In the genomic region with DNA sequence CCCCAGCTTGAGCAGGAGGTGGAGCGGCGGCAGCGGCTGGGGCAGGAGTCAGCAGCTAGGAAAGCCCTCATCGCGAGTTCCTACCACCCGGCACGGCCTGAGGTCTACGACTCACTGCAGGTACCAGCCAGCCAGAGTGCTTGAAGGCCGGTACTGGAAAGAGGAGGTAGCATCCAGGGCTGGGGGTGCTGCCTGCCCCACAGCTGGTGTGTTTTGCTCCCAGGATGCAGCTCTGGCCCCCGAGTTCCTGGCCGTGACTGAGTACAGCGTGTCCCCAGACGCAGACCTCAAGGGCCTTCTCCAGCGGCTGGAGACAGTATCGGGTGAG, we compare ENCODE assay signal across 11 cellular contexts. TPM values are rescaled to one million over a fixed set of nuclear protein-coding genes. Genes with fewer than 3 reads are reported as not detected.
DNase-seq lines count a peak whose midpoint lies in the region; ATAC-seq, FAIRE-seq and TF ChIP-seq lines count a peak whose summit lies in the region.
"Had no signal": no experiment of that assay in that cellular context is flagged by ENCODE, and none has a peak within 500 bp of the region (broad histone marks: within the 10 kb centered on the region; RNA-seq: fewer than 3 reads in every experiment).

No MANE protein-coding gene starts in this region.

- in situ Hi-C loops in G401 (cut with HindIII; ENCODE audit: low sequenced_read_pairs), result no loop called here

- H3K9me3 Mint-ChIP-seq in activated naive CD8-positive, alpha-beta T cell treated with anti-CD3 and anti-CD28 coated beads, Interleukin-2, amount 50 U/mL, for 24 hours, result no peaks in the 10 kb centered on the region
- peaks cover 0 to under 1% (median 0%) of the 10 kb centered on the region in 11 donors for H3K9me3 Mint-ChIP-seq in naive thymus-derived CD4-positive, alpha-beta T cell
- H3K9me3 Mint-ChIP-seq: T-helper 1 cell treated with Interleukin-12 subunit alpha and Interleukin-12 subunit beta and Interleukin-4 antibody, amounts not matched to agents 30 μg/mL and 1 μg/mL, for 36 hours had no signal

- intact Hi-C loops in naive thymus-derived CD4-positive, alpha-beta T cell (cut with micrococcal nuclease), result loop anchor here (5.0 to 10.0 kb wide), 5 partner anchors 606 to 1392 kb away; partner anchors contain the start of genes CCDC92 (in 1 of the 2), DIABLO (in 1 of the 2), KDM2B (in 1 of the 2) and TCTN2 (in 1 of the 2)

- peak overlapping the region; percentile 99 for H3K27ac Mint-ChIP-seq in activated naive CD8-positive, alpha-beta T cell treated with anti-CD3 and anti-CD28 coated beads, Interleukin-2, amount 50 U/mL, for 24 hours
- H3K27ac Mint-ChIP-seq in naive thymus-derived CD4-positive, alpha-beta T cell, result peak overlapping the region in 3 of 9 donors; percentile 51 to 100 (median 84)

- CTCF ChIA-PET in AG04450 (lab: Charles Lee), result interaction anchor here (3.0 kb wide), 1 partner anchor 262 kb away, joined by 27 read pairs; no protein-coding TSS in a partner anchor
- CTCF ChIA-PET in naive thymus-derived CD4-positive, alpha-beta T cell (lab: Charles Lee), result no interaction called here

- ATAC-seq in activated naive CD8-positive, alpha-beta T cell treated with anti-CD3 and anti-CD28 coated beads, Interleukin-2, amount 50 U/mL, for 24 hours, result no peak
- ATAC-seq in naive thymus-derived CD4-positive, alpha-beta T cell, result no peak

- DNase-seq in AG04450 (ENCODE audit: low read depth, low spot score) (no peak), HL-60 (ENCODE audit: low read depth in 1 of 2, low spot score in 1 of 2) (no peak), G401 (ENCODE audit: low spot score) (no peak), NCI-H187 treated with DMSO at 0.1 percent for 48 hours (lab: John Stamatoyannopoulos, UW) (no peak), urothelium cell line (ENCODE audit: low spot score) (no peak), kidney glomerular epithelial cell (lab: John Stamatoyannopoulos, UW) (no peak)
- no peak for DNase-seq in activated naive CD8-positive, alpha-beta T cell treated with anti-CD3 and anti-CD28 coated beads, Interleukin-2, amount 50 U/mL, for 24 hours
- no peak for DNase-seq in naive thymus-derived CD4-positive, alpha-beta T cell
- DNase-seq: esophagus squamous epithelium, trophoblast cell had no signal

- no peak for FAIRE-seq in urothelium cell line (lab: Jason Lieb, UNC)

- H3K27me3 ChIP-seq in AG04450 (ENCODE audit: control insufficient read depth, insufficient read depth, low read length) (no peaks in the 10 kb centered on the region), HL-60 (ENCODE audit: insufficient read depth, poor library complexity, severe bottlenecking) (no peaks in the 10 kb centered on the region)
- H3K27me3 ChIP-seq in naive thymus-derived CD4-positive, alpha-beta T cell (ENCODE audit: control insufficient read depth in 2 of 2, insufficient read depth in 2 of 2, low read length in 2 of 2), result no peaks in the 10 kb centered on the region
- H3K27me3 ChIP-seq: esophagus squamous epithelium had no signal

- peaks cover 0 to 24% (median 0%) of the 10 kb centered on the region in 3 experiments for H3K36me3 ChIP-seq in naive thymus-derived CD4-positive, alpha-beta T cell (ENCODE audit: control insufficient read depth in 2 of 3, insufficient read depth in 3 of 3, low read length in 3 of 3)

- H3K4me1 ChIP-seq in naive thymus-derived CD4-positive, alpha-beta T cell (ENCODE audit: control insufficient read depth in 2 of 2, insufficient read depth in 2 of 2, low read length in 2 of 2), result peaks cover 28 to 33% of the 10 kb centered on the region in 2 donors

- H3K36me3 Mint-ChIP-seq in activated naive CD8-positive, alpha-beta T cell treated with anti-CD3 and anti-CD28 coated beads, Interleukin-2, amount 50 U/mL, for 24 hours (ENCODE audit: low read depth), result peaks cover 4% of the 10 kb centered on the region
- H3K36me3 Mint-ChIP-seq in naive thymus-derived CD4-positive, alpha-beta T cell, result peaks cover 0 to 4% (median 0%) of the 10 kb centered on the region in 5 donors

- POLR2A ChIA-PET in AG04450 (lab: Yijun Ruan, JAX), result interaction anchor here (3.0 kb wide), 1 partner anchor 256 kb away, joined by 26 read pairs; the partner anchor contains the start of genes MPHOSPH9 and MTRFR
- POLR2A ChIA-PET in naive thymus-derived CD4-positive, alpha-beta T cell (lab: Charles Lee), result interaction anchor here (0.9 to 3.5 kb wide), 5 partner anchors 11 to 475 kb away, joined by 3 to 34 read pairs (median 8); partner anchors contain the start of genes ABCB9, MPHOSPH9 and MTRFR

- no peaks in the 10 kb centered on the region; the same call in 1 of the 2 replicates for H3K9me3 ChIP-seq in AG04450 (ENCODE audit: control insufficient read depth, insufficient read depth, low read length)
- H3K9me3 ChIP-seq in naive thymus-derived CD4-positive, alpha-beta T cell (ENCODE audit: control insufficient read depth in 2 of 3, low read length in 3 of 3), result no peaks in the 10 kb centered on the region
- H3K9me3 ChIP-seq: esophagus squamous epithelium had no signal

- TF ChIP-seq CTCF in AG04450 (IDR thresholded peaks at IDR 0.05; ENCODE audit: low read depth, low read length), result no peak
- no peak for TF ChIP-seq CTCF in HL-60 (IDR thresholded peaks at IDR 0.05; ENCODE audit: insufficient read depth, low read length)

- peaks cover 2% of the 10 kb centered on the region for H3K27me3 Mint-ChIP-seq in activated naive CD8-positive, alpha-beta T cell treated with anti-CD3 and anti-CD28 coated beads, Interleukin-2, amount 50 U/mL, for 24 hours
- H3K27me3 Mint-ChIP-seq in naive thymus-derived CD4-positive, alpha-beta T cell, result peaks cover 0 to 3% (median 0%) of the 10 kb centered on the region in 5 donors

- peak overlapping the region; percentile 95 for H3K4me3 Mint-ChIP-seq in activated naive CD8-positive, alpha-beta T cell treated with anti-CD3 and anti-CD28 coated beads, Interleukin-2, amount 50 U/mL, for 24 hours
- peak overlapping the region; percentile 92 to 99 (median 97) for H3K4me3 Mint-ChIP-seq in naive thymus-derived CD4-positive, alpha-beta T cell

- H3K4me3 ChIP-seq in AG04450 (ENCODE audit: low read depth, low read length), result peak overlapping the region; percentile 2; the same call in 1 of the 2 replicates
- no peak overlapping the region for H3K4me3 ChIP-seq in HL-60 (replicated peaks; ENCODE audit: insufficient read depth, low read length)
- H3K4me3 ChIP-seq in naive thymus-derived CD4-positive, alpha-beta T cell (ENCODE audit: low read length), result peak overlapping the region; percentile 100

- H3K4me1 Mint-ChIP-seq in activated naive CD8-positive, alpha-beta T cell treated with anti-CD3 and anti-CD28 coated beads, Interleukin-2, amount 50 U/mL, for 24 hours, result peaks cover 43% of the 10 kb centered on the region
- H3K4me1 Mint-ChIP-seq in naive thymus-derived CD4-positive, alpha-beta T cell, result peaks cover 19 to 48% (median 33%) of the 10 kb centered on the region in 7 donors

- H3K27ac ChIP-seq in AG04450 (ENCODE audit: low read depth, low read length), result no peak overlapping the region
- H3K27ac ChIP-seq in HL-60 (replicated peaks), result peak overlapping the region; percentile 99
- peak overlapping the region; percentile 98 for H3K27ac ChIP-seq in naive thymus-derived CD4-positive, alpha-beta T cell (ENCODE audit: low read depth, low read length)

RNA-seq across cellular contexts. Expression of gene OGFOD2, which starts 1.6 kb away (rescaled TPM):
- polyA plus RNA-seq in AG04450 (2011; rRNA removed), result 6.1 and 8.9 TPM in 2 replicates
- 7.3 and 8.0 TPM in 2 replicates for polyA minus RNA-seq in AG04450 (2011; rRNA and poly(A)+ RNA removed)
- 10 to 100 TPM; 17.4 to 49.1 (median 27.2) TPM for total RNA-seq in naive thymus-derived CD4-positive, alpha-beta T cell
- 10 to 100 TPM; 16.8 to 19.5 TPM for polyA plus RNA-seq in naive thymus-derived CD4-positive, alpha-beta T cell
- total RNA-seq in G401 (2014; rRNA removed; shearing (Covaris generic)), result 23.6 and 45.3 TPM in 2 replicates

RNA-seq across cellular contexts. Expression of gene ARL6IP4, which starts 3.9 kb away (rescaled TPM):
- 185 and 209 TPM in 2 replicates for polyA plus RNA-seq in AG04450 (2011; rRNA removed)
- polyA minus RNA-seq in AG04450 (2011; rRNA and poly(A)+ RNA removed), result 57.7 and 61.3 TPM in 2 replicates
- total RNA-seq in naive thymus-derived CD4-positive, alpha-beta T cell, result 100 to 1,000 TPM; 137 to 189 (median 169) TPM
- polyA plus RNA-seq in naive thymus-derived CD4-positive, alpha-beta T cell, result 100 to 1,000 TPM; 201 to 295 TPM
- 315 and 347 TPM in 2 replicates for total RNA-seq in G401 (2014; rRNA removed; shearing (Covaris generic))

RNA-seq across cellular contexts. Expression of gene ABCB9, which starts 10.3 kb away (rescaled TPM):
- 3.4 and 5.0 TPM in 2 replicates for polyA plus RNA-seq in AG04450 (2011; rRNA removed)
- 12.2 and 12.8 TPM in 2 replicates for polyA minus RNA-seq in AG04450 (2011; rRNA and poly(A)+ RNA removed)
- total RNA-seq in naive thymus-derived CD4-positive, alpha-beta T cell, result 1 to 10 TPM; 6.2 to 8.9 (median 7.1) TPM
- 1 to 10 TPM in 1 of 2 donors, under 1 TPM in 1; 0.74 to 1.5 TPM for polyA plus RNA-seq in naive thymus-derived CD4-positive, alpha-beta T cell
- 3.8 and 7.4 TPM in 2 replicates for total RNA-seq in G401 (2014; rRNA removed; shearing (Covaris generic))
